Comparison of ENCODE assay signal across 8 cellular contexts in genomic region chr7:1175967-1176851, GRCh38. TPM values are rescaled to one million over a fixed set of nuclear protein-coding genes. Genes with fewer than 3 reads are reported as not detected.
DNase-seq lines count a peak whose midpoint lies in the region; ATAC-seq, FAIRE-seq and TF ChIP-seq lines count a peak whose summit lies in the region.

No MANE protein-coding gene starts in this region.

- no peak for FAIRE-seq in H54 (lab: Jason Lieb, UNC)

- H3K27me3 ChIP-seq in WERI-Rb-1 (ENCODE audit: insufficient read depth, low read depth, severe bottlenecking) (no peaks in the 10 kb centered on the region), breast epithelium (peaks cover 0 to 13% of the 10 kb centered on the region in 2 donors), kidney epithelial cell (ENCODE audit: control insufficient read depth, insufficient read depth, low read length) (no peaks in the 10 kb centered on the region)

- peaks cover 7% of the 10 kb centered on the region for H3K9me3 ChIP-seq in WERI-Rb-1 (ENCODE audit: severe bottlenecking)
- no peaks in the 10 kb centered on the region for H3K9me3 ChIP-seq in breast epithelium

- H3K36me3 ChIP-seq in WERI-Rb-1: no peaks in the 10 kb centered on the region
- no peaks in the 10 kb centered on the region for H3K36me3 ChIP-seq in breast epithelium
- H3K36me3 ChIP-seq in kidney epithelial cell (ENCODE audit: control insufficient read depth, insufficient read depth, low read length): no peaks in the 10 kb centered on the region

- DNase-seq in COR-L47 (lab: John Stamatoyannopoulos, UW) (peak; percentile 59), H54 (ENCODE audit: insufficient read length, low spot score) (peak; percentile 94), NCI-H2107 treated with DMSO at 0.1 percent for 48 hours (lab: John Stamatoyannopoulos, UW; ENCODE audit: unreplicated experiment) (peak; percentile 18), WERI-Rb-1 (peak; percentile 89), breast epithelium (ENCODE audit: low spot score in 2 of 2) (peak; percentile 32 to 85), kidney epithelial cell (ENCODE audit: low read depth) (no peak)
- DNase-seq in stimulated activated CD4-positive, alpha-beta T cell treated with anti-CD3 and anti-CD28 coated beads, Interleukin-1b, Interleukin-23, amount 100 ng/mL, for 1 hour (ENCODE audit: low read depth in 2 of 2): peak; percentile 54 to 73

- peak overlapping the region; percentile 52 for H3K27ac ChIP-seq in WERI-Rb-1
- no peak overlapping the region for H3K27ac ChIP-seq in breast epithelium

- TF ChIP-seq CTCF in WERI-Rb-1 (IDR thresholded peaks at IDR 0.05; ENCODE audit: low read depth, low read length) (peak; percentile 95), breast epithelium (IDR thresholded peaks at IDR 0.05) (peak; percentile 51 to 84 (median 65)), kidney epithelial cell (IDR thresholded peaks at IDR 0.05; ENCODE audit: insufficient read depth, low read length, poor library complexity, severe bottlenecking) (peak; percentile 99)

- intact Hi-C loops in breast epithelium (cut with DNase I; ENCODE audit: low total_unique reads): no loop called here

- TF ChIP-seq POLR2A in H54 (IDR thresholded peaks at IDR 0.05; ENCODE audit: low read depth, low read length) (0 out of 2 replicates have a peak, but pooled peaks have one; percentile 24), breast epithelium (IDR thresholded peaks at IDR 0.05) (no peak)

- H3K4me1 ChIP-seq in breast epithelium: peaks cover 0 to 3% of the 10 kb centered on the region in 2 donors

- ATAC-seq in HG02938 (IDR thresholded peaks at IDR 0.05; ENCODE audit: unreplicated experiment): no peak

- H3K4me3 ChIP-seq in WERI-Rb-1 (ENCODE audit: low read depth, low read length) (peak overlapping the region; percentile 29), breast epithelium (peak overlapping the region; percentile 9 to 51 (median 21)), kidney epithelial cell (ENCODE audit: low read depth, low read length) (peak overlapping the region; percentile 11)

RNA-seq across cellular contexts. Expression of gene ZFAND2A, which starts 16.2 kb away (rescaled TPM):
- total RNA-seq in breast epithelium (10 to 100 TPM; 31.9 to 41.6 (median 34.1) TPM), kidney epithelial cell (28.0 and 33.2 TPM in 2 replicates)

RNA-seq across cellular contexts. Expression of gene UNCX, which starts 56.5 kb away (rescaled TPM):
- total RNA-seq in breast epithelium (not detected), kidney epithelial cell (0.55 and 1.6 TPM in 2 replicates)
